In genomic region chr2:215751911-215752272, GRCh38 we compare ENCODE assay signal across 18 cellular contexts.
DNase-seq lines count a peak whose midpoint lies in the region; ATAC-seq, FAIRE-seq and TF ChIP-seq lines count a peak whose summit lies in the region.
"Had no signal": no experiment of that assay in that cellular context is flagged by ENCODE, and none has a peak within 500 bp of the region (broad histone marks: within the 10 kb centered on the region; RNA-seq: fewer than 3 reads in every experiment).

No MANE protein-coding gene starts in this region.

- H3K27me3 ChIP-seq in ACC112 (ENCODE audit: insufficient read depth, low read length) (no peaks in the 10 kb centered on the region), PC-9 (ENCODE audit: insufficient read depth, low read depth) (no peaks in the 10 kb centered on the region), astrocyte (ENCODE audit: insufficient read depth, low read length) (no peaks in the 10 kb centered on the region)
- H3K27me3 ChIP-seq: BLaER1 treated with 17β-estradiol and CSF1 and Interleukin-3, amounts not matched to agents 10 nM and 100 nM had no signal

- H3F3A ChIP-seq in PC-9 (ENCODE audit: insufficient read depth, low read depth): peaks cover 6% of the 10 kb centered on the region; the same call in 1 of the 2 replicates

- H3K36me3 ChIP-seq in ACC112 (ENCODE audit: insufficient read depth, low read length) (no peaks in the 10 kb centered on the region), PC-9 (ENCODE audit: low read depth) (no peaks in the 10 kb centered on the region), astrocyte (ENCODE audit: insufficient read depth, low read length) (no peaks in the 10 kb centered on the region)
- H3K36me3 ChIP-seq: BLaER1 treated with 17β-estradiol and CSF1 and Interleukin-3, amounts not matched to agents 10 nM and 100 nM had no signal

- TF ChIP-seq CTCF in PC-9 (conservative IDR thresholded peaks at IDR 0.05): no peak
- no peak for TF ChIP-seq CTCF in astrocyte (IDR thresholded peaks at IDR 0.05; ENCODE audit: insufficient read depth, low read depth, low read length)
- no peak for TF ChIP-seq CTCF in nephron progenitor cell (IDR thresholded peaks at IDR 0.05)

- H2AFZ ChIP-seq in ACC112 (ENCODE audit: low read length, unreplicated experiment): no peak overlapping the region
- no peak overlapping the region for H2AFZ ChIP-seq in PC-9
- no peak overlapping the region for H2AFZ ChIP-seq in astrocyte (ENCODE audit: low read depth, low read length)

- H3K9me3 ChIP-seq in PC-9 (ENCODE audit: insufficient read depth, low read depth) (no peaks in the 10 kb centered on the region), astrocyte (ENCODE audit: insufficient read depth, low read depth, low read length) (no peaks in the 10 kb centered on the region)
- H3K9me3 ChIP-seq: BLaER1 treated with 17β-estradiol and CSF1 and Interleukin-3, amounts not matched to agents 10 nM and 100 nM had no signal

- no peaks in the 10 kb centered on the region for H4K20me1 ChIP-seq in PC-9 (ENCODE audit: insufficient read depth)
- H4K20me1 ChIP-seq in astrocyte (ENCODE audit: insufficient read depth, low read length): no peaks in the 10 kb centered on the region
- H4K20me1 ChIP-seq: BLaER1 treated with 17β-estradiol and CSF1 and Interleukin-3, amounts not matched to agents 10 nM and 100 nM had no signal

- CTCF ChIA-PET in PC-9 (lab: Charles Lee): no interaction called here

- H3K27ac ChIP-seq in ACC112 (ENCODE audit: low read depth, low read length) (peak overlapping the region; percentile 72), PC-9 (no peak overlapping the region), astrocyte (ENCODE audit: low read depth, low read length) (peak overlapping the region; percentile 83)

- H3K27me3 Mint-ChIP-seq in astrocyte (ENCODE audit: low read depth, unreplicated experiment) (no peaks in the 10 kb centered on the region), nephron progenitor cell (ENCODE audit: low read depth, poor library complexity) (peaks cover 4% of the 10 kb centered on the region)

- peak overlapping the region; percentile 70 for H3K27ac Mint-ChIP-seq in astrocyte (ENCODE audit: unreplicated experiment)
- H3K27ac Mint-ChIP-seq in nephron progenitor cell: peak overlapping the region; percentile 49
- H3K27ac Mint-ChIP-seq: CD8-positive, alpha-beta T cell had no signal

- intact Hi-C loops in PC-9 (cut with micrococcal nuclease; ENCODE audit: unreplicated experiment): no loop called here

- H3K4me1 ChIP-seq in ACC112 (ENCODE audit: control insufficient read depth, insufficient read depth, low read length, unreplicated experiment) (peaks cover 53% of the 10 kb centered on the region), PC-9 (replicated peaks; ENCODE audit: insufficient read depth) (peaks cover 27% of the 10 kb centered on the region), astrocyte (ENCODE audit: insufficient read depth, low read length) (peaks cover 35% of the 10 kb centered on the region)

- no peak for FAIRE-seq in astrocyte (lab: Jason Lieb, UNC)
- FAIRE-seq: A204.1, D721Med, GM12892, GM18507 had no signal

- H3K4me1 Mint-ChIP-seq in astrocyte (ENCODE audit: low read depth, unreplicated experiment) (peaks cover 47% of the 10 kb centered on the region), nephron progenitor cell (peaks cover 54% of the 10 kb centered on the region)

- no peak for ATAC-seq in esophagus mucosa
- ATAC-seq: CD8-positive, alpha-beta T cell had no signal

- DNase-seq in PC-9 (no peak), astrocyte (ENCODE audit: low read depth) (peak; percentile 60), nephron progenitor cell (no peak), NCI-H446 treated with DMSO at 0.1 percent for 48 hours (lab: John Stamatoyannopoulos, UW) (no peak)
- no peak for DNase-seq in activated CD8-positive, alpha-beta memory T cell treated with anti-CD3 and anti-CD28 coated beads, Interleukin-2, amount 50 U/mL, for 4 hours
- no peak for DNase-seq in NK-92 treated with Interleukin-12 subunit alpha and Interleukin-12 subunit beta, amount 100 ng/mL, for 24 hours (lab: John Stamatoyannopoulos, UW)
- DNase-seq: CD8-positive, alpha-beta T cell; NCI-H1417; NCI-H187 treated with DMSO at 0.1 percent for 48 hours; NCI-H2227 treated with DMSO at 0.1 percent for 48 hours; NCI-H524 had no signal

- peak overlapping the region; percentile 7; the same call in 1 of the 2 replicates for H3K4me2 ChIP-seq in PC-9
- H3K4me2 ChIP-seq in astrocyte (ENCODE audit: low read length): peak overlapping the region; percentile 57

- H3K4me3 ChIP-seq in ACC112 (ENCODE audit: low read depth, low read length) (no peak overlapping the region), PC-9 (no peak overlapping the region), astrocyte (ENCODE audit: insufficient read depth, low read depth, low read length) (no peak overlapping the region)
- H3K4me3 ChIP-seq: BLaER1 treated with 17β-estradiol and CSF1 and Interleukin-3, amounts not matched to agents 10 nM and 100 nM had no signal

- BruUV-seq in PC-9 (replicated peaks; lab: Mats Ljungman, UMichigan): no TSS peak

- H3K9me2 ChIP-seq in PC-9 (ENCODE audit: insufficient read depth): no peaks in the 10 kb centered on the region

- peak overlapping the region; percentile 29 for H3K9ac ChIP-seq in astrocyte (ENCODE audit: low read length)
- H3K9ac ChIP-seq: BLaER1 treated with 17β-estradiol and CSF1 and Interleukin-3, amounts not matched to agents 10 nM and 100 nM had no signal

- H3K79me2 ChIP-seq in ACC112 (ENCODE audit: control insufficient read depth, insufficient read depth, low read length, unreplicated experiment) (no peaks in the 10 kb centered on the region), PC-9 (ENCODE audit: low read depth) (no peaks in the 10 kb centered on the region), astrocyte (ENCODE audit: insufficient read depth, low read length) (no peaks in the 10 kb centered on the region)

- no peak overlapping the region for H3K4me3 Mint-ChIP-seq in astrocyte (ENCODE audit: unreplicated experiment)
- no peak overlapping the region for H3K4me3 Mint-ChIP-seq in nephron progenitor cell
- H3K4me3 Mint-ChIP-seq: CD8-positive, alpha-beta T cell had no signal

- H3K36me3 Mint-ChIP-seq in astrocyte (ENCODE audit: low read depth, unreplicated experiment) (no peaks in the 10 kb centered on the region), nephron progenitor cell (ENCODE audit: low read depth) (no peaks in the 10 kb centered on the region)
- H3K36me3 Mint-ChIP-seq: CD8-positive, alpha-beta T cell had no signal

- POLR2A ChIA-PET in PC-9 (lab: Charles Lee; ENCODE audit: unreplicated experiment): interaction anchor here (0.6 kb wide), 4 partner anchors 8 to 564 kb away, joined by 3 to 11 read pairs (median 4); no protein-coding TSS in a partner anchor

- H3K9me3 Mint-ChIP-seq in astrocyte (ENCODE audit: unreplicated experiment) (peaks cover 5% of the 10 kb centered on the region), nephron progenitor cell (no peaks in the 10 kb centered on the region)
- H3K9me3 Mint-ChIP-seq: CD8-positive, alpha-beta T cell had no signal
